In genomic region chr10:104049497-104050250, GRCh38 we compare ENCODE assay signal across 1 cellular context.
TF ChIP-seq lines count a peak whose summit lies in the region.

No MANE protein-coding gene starts in this region.

TF ChIP-seq in A549, 52 proteins besides CTCF, POLR2A, EP300 and RAD21 (continued from another document):
- TF ChIP-seq HMGXB4 (CRISPR knock-in tag; IDR thresholded peaks at IDR 0.05; ENCODE audit: borderline replicate concordance) (no peak), NPAS2 (CRISPR knock-in tag; IDR thresholded peaks at IDR 0.05; ENCODE audit: borderline replicate concordance) (no peak), NFE2L2 (conservative IDR thresholded peaks at IDR 0.05; ENCODE audit: low read length) (no peak), CHD4 (IDR thresholded peaks at IDR 0.05; ENCODE audit: borderline replicate concordance) (no peak)
